ENCODE assay signal across 20 cellular contexts in genomic region chr16:72829846-72830620, GRCh38.
A peak's percentile ranks its signal among the peaks of the same experiment; 100 is the strongest.
DNase-seq lines count a peak whose midpoint lies in the region; ATAC-seq and TF ChIP-seq lines count a peak whose summit lies in the region.
"Had no signal": no experiment of that assay in that cellular context is flagged by ENCODE, and none has a peak within 500 bp of the region (broad histone marks: within the 10 kb centered on the region; RNA-seq: fewer than 3 reads in every experiment).

No MANE protein-coding gene starts in this region.

- peaks cover 14% of the 10 kb centered on the region for H3K36me3 ChIP-seq in osteoblast (ENCODE audit: insufficient read depth, low read length)

- no peaks in the 10 kb centered on the region for H3K9me3 ChIP-seq in osteoblast (ENCODE audit: low read depth, low read length)
- H3K9me3 ChIP-seq: esophagus muscularis mucosa, heart right ventricle, stomach, upper lobe of left lung had no signal

- ATAC-seq in HG02642 (IDR thresholded peaks at IDR 0.05; ENCODE audit: poor library complexity, unreplicated experiment) = no peak
- ATAC-seq in GM19397 (IDR thresholded peaks at IDR 0.05; ENCODE audit: unreplicated experiment) = no peak
- ATAC-seq: activated CD8-positive, alpha-beta memory T cell treated with anti-CD3 and anti-CD28 coated beads, Interleukin-2, amount 10 ng/mL, durations not matched to agents 7 days and 5 days; heart right ventricle had no signal

- H2AFZ ChIP-seq in osteoblast (ENCODE audit: low read length) = no peak overlapping the region

- peak overlapping the region; percentile 2 for H3K27ac ChIP-seq in osteoblast (ENCODE audit: low read depth, low read length)
- H3K27ac ChIP-seq: esophagus muscularis mucosa, heart right ventricle, stomach, upper lobe of left lung had no signal

- no peaks in the 10 kb centered on the region for H3K27me3 ChIP-seq in osteoblast (ENCODE audit: insufficient read depth, low read length)
- H3K27me3 ChIP-seq: esophagus muscularis mucosa, heart right ventricle, stomach, upper lobe of left lung had no signal

- TF ChIP-seq CTCF in osteoblast (IDR thresholded peaks at IDR 0.05; ENCODE audit: extremely low read depth, low read depth, low read length) = no peak

- peaks cover 16% of the 10 kb centered on the region for H3K79me2 ChIP-seq in osteoblast (ENCODE audit: insufficient read depth, low read length)

- H3K4me3 ChIP-seq in osteoblast (ENCODE audit: insufficient read depth, low read length) = no peak overlapping the region
- H3K4me3 ChIP-seq: esophagus muscularis mucosa, heart right ventricle, lung, stomach, upper lobe of left lung had no signal

- H4K20me1 ChIP-seq in osteoblast (ENCODE audit: insufficient read depth, low read length) = peaks cover 8% of the 10 kb centered on the region

- H3K4me2 ChIP-seq in osteoblast (ENCODE audit: insufficient read depth, low read length) = no peak overlapping the region

- no peaks in the 10 kb centered on the region for H3K4me1 ChIP-seq in osteoblast (ENCODE audit: insufficient read depth, low read length)

- DNase-seq in ELR (ENCODE audit: low read depth) (peak; percentile 41), M059J (ENCODE audit: low read depth) (peak; percentile 57), fibroblast of peridontal ligament (ENCODE audit: extremely low read depth) (peak; percentile 42), osteoblast (ENCODE audit: insufficient read length, low spot score, missing footprints) (no peak), hippocampal formation (lab: John Stamatoyannopoulos, UW) (no peak)
- DNase-seq: activated CD4-positive, CD25-positive, alpha-beta regulatory T cell treated with anti-CD3 and anti-CD28 coated beads, Interleukin-2, amount 50 U/mL, for 72 hours; activated CD8-positive, alpha-beta memory T cell treated with anti-CD3 and anti-CD28 coated beads, Interleukin-2, amount 10 ng/mL, durations not matched to agents 7 days and 5 days; amygdala; effector CD4-positive, alpha-beta T cell; GDM1; heart right ventricle; NCI-H2029 treated with DMSO at 0.1 percent for 48 hours; NCI-H446; stimulated activated CD4-positive, alpha-beta T cell treated with anti-CD3 and anti-CD28 coated beads, Interleukin-1b, Interleukin-23, amount 100 ng/mL, for 48 hours; stomach; upper lobe of left lung had no signal

Comparison
In these comparisons a context has a peak if more than half of its experiments do, and no peak if none do; other contexts are left out.
1. DNase-seq: peak in ELR (single experiment), M059J (single experiment) and fibroblast of peridontal ligament (single experiment); none in osteoblast (single experiment) and hippocampal formation (0 of 2).